In genomic region chr19:45800009-45800553, GRCh38 we compare ENCODE assay signal across 17 cellular contexts. TPM values are rescaled to one million over a fixed set of nuclear protein-coding genes. Genes with fewer than 3 reads are reported as not detected.
DNase-seq lines count a peak whose midpoint lies in the region; ATAC-seq and TF ChIP-seq lines count a peak whose summit lies in the region.
"Had no signal": no experiment of that assay in that cellular context is flagged by ENCODE, and none has a peak within 500 bp of the region (broad histone marks: within the 10 kb centered on the region; RNA-seq: fewer than 3 reads in every experiment).

No MANE protein-coding gene starts in this region.

- intact Hi-C loops in psoas muscle (cut with DNase I): no loop called here

- WGBS in endodermal cell (ENCODE audit: insufficient coverage in 1 of 2, insufficient read length in 1 of 2), 2 experiments: 87% methylated on average over 2 to 9 of the region's 9 CpGs
- WGBS in psoas muscle, 3 donors: 67 to 81% (median 72%) methylated on average over 8 to 9 of the region's 9 CpGs
- WGBS in upper lobe of left lung, 2 donors: 81 to 84% methylated on average over 9 of the region's 9 CpGs

- TF ChIP-seq CTCF in DOHH2 (IDR thresholded peaks at IDR 0.05; ENCODE audit: low read depth, low read length, poor library complexity, severe bottlenecking) (no peak), NB4 (IDR thresholded peaks at IDR 0.05; ENCODE audit: low read depth, low read length) (no peak), endodermal cell (conservative IDR thresholded peaks at IDR 0.05) (no peak), psoas muscle (IDR thresholded peaks at IDR 0.05) (no peak), upper lobe of left lung (IDR thresholded peaks at IDR 0.05) (no peak)

- H3F3A ChIP-seq in DOHH2 (ENCODE audit: control insufficient read depth, insufficient read depth): peaks cover 4% of the 10 kb centered on the region; the same call in 1 of the 2 replicates

- H3K27ac ChIP-seq in DOHH2 (ENCODE audit: low read depth, low read length): peak overlapping the region; percentile 62
- H3K27ac ChIP-seq in endodermal cell (ENCODE audit: low read depth, low read length): no peak overlapping the region
- peak overlapping the region; percentile 62 for H3K27ac ChIP-seq in psoas muscle
- H3K27ac ChIP-seq in upper lobe of left lung: no peak overlapping the region
- H3K27ac ChIP-seq: left ventricle myocardium inferior, ovary had no signal

- no peaks in the 10 kb centered on the region for H3K9me3 ChIP-seq in DOHH2 (ENCODE audit: control insufficient read depth, insufficient read depth, low read length)
- no peaks in the 10 kb centered on the region for H3K9me3 ChIP-seq in endodermal cell (ENCODE audit: control insufficient read depth, low read length)
- no peaks in the 10 kb centered on the region for H3K9me3 ChIP-seq in psoas muscle
- H3K9me3 ChIP-seq in upper lobe of left lung: no peaks in the 10 kb centered on the region
- H3K9me3 ChIP-seq: HAP-1, left ventricle myocardium inferior, ovary had no signal

- H3K4me3 Mint-ChIP-seq in endodermal cell: no peak overlapping the region
- H3K4me3 Mint-ChIP-seq: stimulated activated memory B cell treated with anti-CD40 and anti-IgM and Interleukin-4, amounts not matched to agents 10 μg/mL and 1 μg/mL and 100 μg/mL, for 72 hours had no signal

- H3K9me2 ChIP-seq in DOHH2 (replicated peaks; ENCODE audit: control insufficient read depth, low read length): no peaks in the 10 kb centered on the region

- DNase-seq in NB4 (ENCODE audit: low read depth) (peak; percentile 58), endodermal cell (peak; percentile 54), psoas muscle (no peak), NCI-H1436 (lab: John Stamatoyannopoulos, UW) (no peak), upper lobe of left lung (no peak)
- no peak for DNase-seq in stimulated activated CD4-positive, alpha-beta T cell treated with anti-CD3 and anti-CD28 coated beads, Interleukin-4, amount 100 ng/mL, for 1 hour
- DNase-seq: dermis blood vessel endothelial cell, glutamatergic neuron, KG1, left ventricle myocardium inferior, NCI-H2171 treated with DMSO at 0.1 percent for 48 hours, ovary, T1000 had no signal

- H3K27ac Mint-ChIP-seq in endodermal cell: no peak overlapping the region
- H3K27ac Mint-ChIP-seq: stimulated activated memory B cell treated with anti-CD40 and anti-IgM and Interleukin-4, amounts not matched to agents 10 μg/mL and 1 μg/mL and 100 μg/mL, for 72 hours had no signal

- peak; percentile 11 to 33 (median 24) for ATAC-seq in psoas muscle
- no peak for ATAC-seq in upper lobe of left lung (ENCODE audit: low FRiP score in 2 of 2)
- ATAC-seq in HG03039 (IDR thresholded peaks at IDR 0.05; ENCODE audit: unreplicated experiment): no peak
- ATAC-seq: stimulated activated memory B cell treated with anti-CD40 and anti-IgM and Interleukin-4, amounts not matched to agents 10 μg/mL and 1 μg/mL and 100 μg/mL, for 72 hours had no signal

- H3K36me3 Mint-ChIP-seq in endodermal cell (ENCODE audit: low read depth): no peaks in the 10 kb centered on the region
- H3K36me3 Mint-ChIP-seq: stimulated activated memory B cell treated with anti-CD40 and anti-IgM and Interleukin-4, amounts not matched to agents 10 μg/mL and 1 μg/mL and 100 μg/mL, for 72 hours had no signal

- no peaks in the 10 kb centered on the region for H4K20me1 ChIP-seq in DOHH2 (ENCODE audit: control insufficient read depth, insufficient read depth, low read depth, low read length)

- H3K36me3 ChIP-seq in DOHH2 (ENCODE audit: control insufficient read depth, low read length) (no peaks in the 10 kb centered on the region), endodermal cell (ENCODE audit: control insufficient read depth, insufficient read depth, low read length) (no peaks in the 10 kb centered on the region), psoas muscle (ENCODE audit: insufficient read depth in 1 of 2, low read depth in 1 of 2) (no peaks in the 10 kb centered on the region), upper lobe of left lung (no peaks in the 10 kb centered on the region)
- H3K36me3 ChIP-seq: HAP-1, left ventricle myocardium inferior, ovary had no signal

- no peaks in the 10 kb centered on the region for H3K9me3 Mint-ChIP-seq in endodermal cell
- H3K9me3 Mint-ChIP-seq: stimulated activated memory B cell treated with anti-CD40 and anti-IgM and Interleukin-4, amounts not matched to agents 10 μg/mL and 1 μg/mL and 100 μg/mL, for 72 hours had no signal

- TF ChIP-seq EP300 in upper lobe of left lung (IDR thresholded peaks at IDR 0.05): no peak

- H3K9ac ChIP-seq in endodermal cell (ENCODE audit: extremely low read depth, low read length, poor library complexity, severe bottlenecking): no peak overlapping the region

- H3K4me2 ChIP-seq in DOHH2 (ENCODE audit: low read length): peak overlapping the region; percentile 58

- no peaks in the 10 kb centered on the region for H3K27me3 ChIP-seq in DOHH2 (ENCODE audit: control insufficient read depth, low read length)
- H3K27me3 ChIP-seq in endodermal cell (ENCODE audit: control insufficient read depth, insufficient read depth, low read length, poor library complexity, severe bottlenecking): no peaks in the 10 kb centered on the region
- no peaks in the 10 kb centered on the region for H3K27me3 ChIP-seq in psoas muscle (ENCODE audit: insufficient read depth in 3 of 3, low read length in 2 of 3)
- no peaks in the 10 kb centered on the region for H3K27me3 ChIP-seq in upper lobe of left lung
- H3K27me3 ChIP-seq: ovary had no signal

- peak overlapping the region; percentile 34 for H3K4me3 ChIP-seq in DOHH2 (ENCODE audit: low read length)
- no peak overlapping the region for H3K4me3 ChIP-seq in NB4 (ENCODE audit: low read depth, low read length)
- H3K4me3 ChIP-seq in endodermal cell (ENCODE audit: low read length): no peak overlapping the region
- H3K4me3 ChIP-seq in psoas muscle: no peak overlapping the region
- H3K4me3 ChIP-seq in upper lobe of left lung: no peak overlapping the region
- H3K4me3 ChIP-seq: HAP-1, left ventricle myocardium inferior, ovary had no signal

- H3K79me2 ChIP-seq in DOHH2 (ENCODE audit: control insufficient read depth, low read length): no peaks in the 10 kb centered on the region

- H3K27me3 Mint-ChIP-seq in endodermal cell (ENCODE audit: insufficient read depth): peaks cover 20% of the 10 kb centered on the region

- no peak for TF ChIP-seq POLR2A in NB4 (IDR thresholded peaks at IDR 0.05; ENCODE audit: extremely low read depth, insufficient read length)
- TF ChIP-seq POLR2A in upper lobe of left lung (IDR thresholded peaks at IDR 0.05): no peak

- H3K4me1 ChIP-seq in DOHH2 (ENCODE audit: control insufficient read depth, low read length) (peaks cover 36% of the 10 kb centered on the region), endodermal cell (ENCODE audit: control insufficient read depth, insufficient read depth, low read length) (no peaks in the 10 kb centered on the region), psoas muscle (peaks cover 15% of the 10 kb centered on the region), upper lobe of left lung (peaks cover 0 to 11% (median 8%) of the 10 kb centered on the region in 4 donors)
- H3K4me1 ChIP-seq: HAP-1 had no signal

- H3K4me1 Mint-ChIP-seq in endodermal cell: peaks cover 2% of the 10 kb centered on the region

RNA-seq across cellular contexts. Expression of gene DMWD, which starts 7.4 kb away (rescaled TPM):
- total RNA-seq in endodermal cell (10 to 100 TPM; 86.4 to 86.9 TPM), psoas muscle (100 to 1,000 TPM in 1 of 4 donors, 10 to 100 TPM in 3; 50.8 to 104 (median 66.9) TPM), upper lobe of left lung (100 to 1,000 TPM in 1 of 6 donors, 10 to 100 TPM in 5; 29.4 to 109 (median 57.4) TPM)
- 61.6 TPM for polyA plus RNA-seq in endodermal cell (2013, experiment 1 of 2)
- polyA plus RNA-seq in endodermal cell (2013, experiment 2 of 2): 53.9 TPM
- 10 to 100 TPM; 38.4 to 61.8 (median 48.2) TPM for polyA plus RNA-seq in psoas muscle

RNA-seq across cellular contexts. Expression of gene RSPH6A, which starts 15.0 kb away (rescaled TPM):
- under 1 TPM; 0.53 TPM for total RNA-seq in endodermal cell
- polyA plus RNA-seq in endodermal cell (2013, experiment 1 of 2): 0.21 TPM
- 0.17 TPM for polyA plus RNA-seq in endodermal cell (2013, experiment 2 of 2)
- total RNA-seq in psoas muscle: under 1 TPM in 2 of 4 donors, not detected in 2; 0.12 to 0.15 TPM
- under 1 TPM in 2 of 3 donors, not detected in 1; 0.03 to 0.05 TPM for polyA plus RNA-seq in psoas muscle
- 1 to 10 TPM in 1 of 6 donors, under 1 TPM in 3, not detected in 2; 0.15 to 5.2 (median 0.32) TPM for total RNA-seq in upper lobe of left lung
- total RNA-seq: left ventricle myocardium inferior had no signal
- polyA plus RNA-seq: ovary had no signal

RNA-seq across cellular contexts. Expression of gene DMPK, which starts 17.8 kb away (rescaled TPM):
- 10 to 100 TPM; 58.8 to 75.9 TPM for total RNA-seq in endodermal cell
- 50.5 TPM for polyA plus RNA-seq in endodermal cell (2013, experiment 1 of 2)
- polyA plus RNA-seq in endodermal cell (2013, experiment 2 of 2): 46.7 TPM
- 100 to 1,000 TPM; 132 to 617 (median 337) TPM for total RNA-seq in psoas muscle
- 10 to 100 TPM; 53.0 to 77.7 (median 77.0) TPM for polyA plus RNA-seq in psoas muscle
- total RNA-seq in upper lobe of left lung: 100 to 1,000 TPM in 1 of 6 donors, 10 to 100 TPM in 5; 24.2 to 192 (median 43.8) TPM

RNA-seq across cellular contexts. Expression of gene SIX5, which starts 31.0 kb away (rescaled TPM):
- total RNA-seq in endodermal cell (10 to 100 TPM; 41.6 to 46.4 TPM), psoas muscle (10 to 100 TPM in 1 of 4 donors, 1 to 10 TPM in 3; 9.2 to 14.5 (median 9.4) TPM), upper lobe of left lung (10 to 100 TPM in 4 of 6 donors, 1 to 10 TPM in 2; 6.2 to 36.7 (median 17.8) TPM)
- polyA plus RNA-seq in endodermal cell (2013, experiment 1 of 2): 38.7 TPM
- 33.4 TPM for polyA plus RNA-seq in endodermal cell (2013, experiment 2 of 2)
- 1 to 10 TPM; 7.0 to 9.1 (median 8.7) TPM for polyA plus RNA-seq in psoas muscle

Comparison
In these comparisons a context has a peak if more than half of its experiments do, and no peak if none do; other contexts are left out.
1. H3K27ac ChIP-seq: peak in DOHH2 (single experiment) and psoas muscle (single experiment); none in endodermal cell (single experiment) and upper lobe of left lung (0 of 4).
2. DNase-seq: peak in NB4 (single experiment) and endodermal cell (single experiment); none in psoas muscle (0 of 2), NCI-H1436 (single experiment), upper lobe of left lung (0 of 2) and stimulated activated CD4-positive, alpha-beta T cell treated with anti-CD3 and anti-CD28 coated beads, Interleukin-4, amount 100 ng/mL, for 1 hour (single experiment).
3. ATAC-seq: peak in psoas muscle (4 of 4); none in upper lobe of left lung (0 of 2) and HG03039 (single experiment).